ENCODE assay signal across 27 cellular contexts in genomic region chr13:112776971-112777370, GRCh38.
"Had no signal": no experiment of that assay in that cellular context is flagged by ENCODE, and none has a peak within 500 bp of the region (broad histone marks: within the 10 kb centered on the region; RNA-seq: fewer than 3 reads in every experiment).

No MANE protein-coding gene starts in this region.

- ATAC-seq: activated T-cell treated with anti-CD3 and anti-CD28 coated beads, Interleukin-2, amount 50 U/mL, for 4 hours; activated T-helper 17 cell treated with anti-CD3 and anti-CD28 coated beads, Interleukin-2, amount 50 U/mL, for 72 hours; Panc1; Right ventricle myocardium inferior had no signal

- H3K4me1 ChIP-seq: breast epithelium had no signal

- H3K4me3 Mint-ChIP-seq: activated B cell treated with CpG ODN at 0.5 μM for 24 hours; activated CD4-positive, alpha-beta memory T cell treated with anti-CD3 and anti-CD28 coated beads for 36 hours; activated CD4-positive, alpha-beta T cell treated with anti-CD3 and anti-CD28 coated beads, Interleukin-2, amount 10 ng/mL, durations not matched to agents 24 days and 14 days; activated naive CD8-positive, alpha-beta T cell treated with anti-CD3 and anti-CD28 coated beads, Interleukin-2, amount 10 ng/mL, durations not matched to agents 7 days and 5 days; activated T-cell treated with anti-CD3 and anti-CD28 coated beads, Interleukin-2, amount 50 U/mL, for 4 hours; activated T-helper 17 cell treated with anti-CD3 and anti-CD28 coated beads, Interleukin-2, amount 50 U/mL, for 72 hours; T-helper 1 cell treated with Interleukin-12 subunit alpha and Interleukin-12 subunit beta and Interleukin-4 antibody, amounts not matched to agents 30 μg/mL and 1 μg/mL, for 36 hours had no signal

- H3K27ac ChIP-seq: adrenal gland, breast epithelium, KMS-11 had no signal

- H3K4me1 Mint-ChIP-seq: activated B cell treated with CpG ODN at 0.5 μM for 24 hours had no signal

- H3K27ac Mint-ChIP-seq: activated B cell treated with CpG ODN at 0.5 μM for 24 hours; activated CD4-positive, alpha-beta memory T cell treated with anti-CD3 and anti-CD28 coated beads for 36 hours; activated CD4-positive, alpha-beta T cell treated with anti-CD3 and anti-CD28 coated beads, Interleukin-2, amount 10 ng/mL, durations not matched to agents 24 days and 14 days; activated naive CD8-positive, alpha-beta T cell treated with anti-CD3 and anti-CD28 coated beads, Interleukin-2, amount 10 ng/mL, durations not matched to agents 7 days and 5 days; activated T-helper 17 cell treated with anti-CD3 and anti-CD28 coated beads, Interleukin-2, amount 50 U/mL, for 72 hours; T-helper 1 cell treated with Interleukin-12 subunit alpha and Interleukin-12 subunit beta and Interleukin-4 antibody, amounts not matched to agents 30 μg/mL and 1 μg/mL, for 36 hours had no signal

- H3K4me3 ChIP-seq: adrenal gland, breast epithelium had no signal

- H3K4me2 ChIP-seq: KMS-11 had no signal

- H3K27me3 ChIP-seq: adrenal gland, breast epithelium had no signal

- H3K9me3 Mint-ChIP-seq: activated B cell treated with CpG ODN at 0.5 μM for 24 hours; activated CD4-positive, alpha-beta memory T cell treated with anti-CD3 and anti-CD28 coated beads for 36 hours; activated CD4-positive, alpha-beta T cell treated with anti-CD3 and anti-CD28 coated beads, Interleukin-2, amount 10 ng/mL, durations not matched to agents 24 days and 14 days; activated naive CD8-positive, alpha-beta T cell treated with anti-CD3 and anti-CD28 coated beads, Interleukin-2, amount 10 ng/mL, durations not matched to agents 7 days and 5 days; activated T-cell treated with anti-CD3 and anti-CD28 coated beads, Interleukin-2, amount 50 U/mL, for 4 hours; activated T-helper 17 cell treated with anti-CD3 and anti-CD28 coated beads, Interleukin-2, amount 50 U/mL, for 72 hours; T-helper 1 cell treated with Interleukin-12 subunit alpha and Interleukin-12 subunit beta and Interleukin-4 antibody, amounts not matched to agents 30 μg/mL and 1 μg/mL, for 36 hours had no signal

- H3K9ac ChIP-seq: KMS-11 had no signal

- H3K36me3 ChIP-seq: adrenal gland, breast epithelium had no signal

- H3K36me3 Mint-ChIP-seq: activated CD4-positive, alpha-beta memory T cell treated with anti-CD3 and anti-CD28 coated beads for 36 hours; activated naive CD8-positive, alpha-beta T cell treated with anti-CD3 and anti-CD28 coated beads, Interleukin-2, amount 10 ng/mL, durations not matched to agents 7 days and 5 days had no signal

- H3K9me3 ChIP-seq: adrenal gland, breast epithelium had no signal

- DNase-seq: activated B cell treated with CpG ODN at 0.5 μM for 24 hours; activated CD4-positive, alpha-beta memory T cell treated with anti-CD3 and anti-CD28 coated beads for 36 hours; activated CD4-positive, alpha-beta T cell treated with anti-CD3 and anti-CD28 coated beads for 1 hour; activated CD4-positive, alpha-beta T cell treated with anti-CD3 and anti-CD28 coated beads, Interleukin-2, amount 10 ng/mL, durations not matched to agents 24 days and 14 days; activated CD8-positive, alpha-beta memory T cell treated with anti-CD3 and anti-CD28 coated beads for 24 hours; activated naive CD4-positive, alpha-beta T cell treated with anti-CD3 and anti-CD28 coated beads, Interleukin-2, amount 50 U/mL, for 16 hours; activated naive CD8-positive, alpha-beta T cell treated with anti-CD3 and anti-CD28 coated beads, Interleukin-2, amount 10 ng/mL, durations not matched to agents 7 days and 5 days; activated T-cell treated with anti-CD3 and anti-CD28 coated beads, Interleukin-2, amount 50 U/mL, for 4 hours; caudate nucleus; MV-4-11; NCI-H1092 treated with DMSO at 0.1 percent for 48 hours; NCI-H1436; NCI-H1694 treated with DMSO at 0.1 percent for 48 hours; NCI-H2029 treated with DMSO at 0.1 percent for 48 hours; NCI-H345; NCI-H510A; NCI-H526 treated with DMSO at 0.1 percent for 48 hours; NK-92 treated with Interleukin-12 subunit alpha and Interleukin-12 subunit beta, amount 100 ng/mL, for 24 hours; OCI-M1; RPMI8226 had no signal

- H3K27me3 Mint-ChIP-seq: activated B cell treated with CpG ODN at 0.5 μM for 24 hours; activated CD4-positive, alpha-beta memory T cell treated with anti-CD3 and anti-CD28 coated beads for 36 hours; activated CD4-positive, alpha-beta T cell treated with anti-CD3 and anti-CD28 coated beads, Interleukin-2, amount 10 ng/mL, durations not matched to agents 24 days and 14 days; activated T-helper 17 cell treated with anti-CD3 and anti-CD28 coated beads, Interleukin-2, amount 50 U/mL, for 72 hours had no signal
